In the genomic region with DNA sequence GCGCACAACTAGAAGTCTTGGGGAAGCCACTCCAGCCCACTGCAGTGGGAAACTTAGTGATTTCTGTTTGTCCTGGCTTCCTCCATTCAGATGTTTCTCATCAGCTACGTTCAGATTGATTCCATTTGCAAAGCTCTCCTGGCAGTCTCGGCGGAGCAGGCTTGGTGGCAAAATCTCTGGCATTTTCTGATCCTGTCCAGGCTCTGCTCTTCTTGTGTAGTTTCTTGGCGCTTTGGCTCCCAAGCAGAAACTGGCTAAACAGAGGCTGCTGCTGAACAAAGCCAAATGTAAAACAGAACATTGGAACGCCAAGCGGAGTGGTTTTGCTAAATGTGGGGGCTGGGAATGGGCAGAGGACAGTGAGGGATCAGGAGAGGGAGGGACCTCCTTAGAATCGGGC, we compare ENCODE assay signal across 1 cellular context.
TF ChIP-seq lines count a peak whose summit lies in the region.

No MANE protein-coding gene starts in this region.

TF ChIP-seq in GM23338, 12 proteins besides CTCF, POLR2A, EP300 and RAD21:
- TF ChIP-seq, protein P1, sequence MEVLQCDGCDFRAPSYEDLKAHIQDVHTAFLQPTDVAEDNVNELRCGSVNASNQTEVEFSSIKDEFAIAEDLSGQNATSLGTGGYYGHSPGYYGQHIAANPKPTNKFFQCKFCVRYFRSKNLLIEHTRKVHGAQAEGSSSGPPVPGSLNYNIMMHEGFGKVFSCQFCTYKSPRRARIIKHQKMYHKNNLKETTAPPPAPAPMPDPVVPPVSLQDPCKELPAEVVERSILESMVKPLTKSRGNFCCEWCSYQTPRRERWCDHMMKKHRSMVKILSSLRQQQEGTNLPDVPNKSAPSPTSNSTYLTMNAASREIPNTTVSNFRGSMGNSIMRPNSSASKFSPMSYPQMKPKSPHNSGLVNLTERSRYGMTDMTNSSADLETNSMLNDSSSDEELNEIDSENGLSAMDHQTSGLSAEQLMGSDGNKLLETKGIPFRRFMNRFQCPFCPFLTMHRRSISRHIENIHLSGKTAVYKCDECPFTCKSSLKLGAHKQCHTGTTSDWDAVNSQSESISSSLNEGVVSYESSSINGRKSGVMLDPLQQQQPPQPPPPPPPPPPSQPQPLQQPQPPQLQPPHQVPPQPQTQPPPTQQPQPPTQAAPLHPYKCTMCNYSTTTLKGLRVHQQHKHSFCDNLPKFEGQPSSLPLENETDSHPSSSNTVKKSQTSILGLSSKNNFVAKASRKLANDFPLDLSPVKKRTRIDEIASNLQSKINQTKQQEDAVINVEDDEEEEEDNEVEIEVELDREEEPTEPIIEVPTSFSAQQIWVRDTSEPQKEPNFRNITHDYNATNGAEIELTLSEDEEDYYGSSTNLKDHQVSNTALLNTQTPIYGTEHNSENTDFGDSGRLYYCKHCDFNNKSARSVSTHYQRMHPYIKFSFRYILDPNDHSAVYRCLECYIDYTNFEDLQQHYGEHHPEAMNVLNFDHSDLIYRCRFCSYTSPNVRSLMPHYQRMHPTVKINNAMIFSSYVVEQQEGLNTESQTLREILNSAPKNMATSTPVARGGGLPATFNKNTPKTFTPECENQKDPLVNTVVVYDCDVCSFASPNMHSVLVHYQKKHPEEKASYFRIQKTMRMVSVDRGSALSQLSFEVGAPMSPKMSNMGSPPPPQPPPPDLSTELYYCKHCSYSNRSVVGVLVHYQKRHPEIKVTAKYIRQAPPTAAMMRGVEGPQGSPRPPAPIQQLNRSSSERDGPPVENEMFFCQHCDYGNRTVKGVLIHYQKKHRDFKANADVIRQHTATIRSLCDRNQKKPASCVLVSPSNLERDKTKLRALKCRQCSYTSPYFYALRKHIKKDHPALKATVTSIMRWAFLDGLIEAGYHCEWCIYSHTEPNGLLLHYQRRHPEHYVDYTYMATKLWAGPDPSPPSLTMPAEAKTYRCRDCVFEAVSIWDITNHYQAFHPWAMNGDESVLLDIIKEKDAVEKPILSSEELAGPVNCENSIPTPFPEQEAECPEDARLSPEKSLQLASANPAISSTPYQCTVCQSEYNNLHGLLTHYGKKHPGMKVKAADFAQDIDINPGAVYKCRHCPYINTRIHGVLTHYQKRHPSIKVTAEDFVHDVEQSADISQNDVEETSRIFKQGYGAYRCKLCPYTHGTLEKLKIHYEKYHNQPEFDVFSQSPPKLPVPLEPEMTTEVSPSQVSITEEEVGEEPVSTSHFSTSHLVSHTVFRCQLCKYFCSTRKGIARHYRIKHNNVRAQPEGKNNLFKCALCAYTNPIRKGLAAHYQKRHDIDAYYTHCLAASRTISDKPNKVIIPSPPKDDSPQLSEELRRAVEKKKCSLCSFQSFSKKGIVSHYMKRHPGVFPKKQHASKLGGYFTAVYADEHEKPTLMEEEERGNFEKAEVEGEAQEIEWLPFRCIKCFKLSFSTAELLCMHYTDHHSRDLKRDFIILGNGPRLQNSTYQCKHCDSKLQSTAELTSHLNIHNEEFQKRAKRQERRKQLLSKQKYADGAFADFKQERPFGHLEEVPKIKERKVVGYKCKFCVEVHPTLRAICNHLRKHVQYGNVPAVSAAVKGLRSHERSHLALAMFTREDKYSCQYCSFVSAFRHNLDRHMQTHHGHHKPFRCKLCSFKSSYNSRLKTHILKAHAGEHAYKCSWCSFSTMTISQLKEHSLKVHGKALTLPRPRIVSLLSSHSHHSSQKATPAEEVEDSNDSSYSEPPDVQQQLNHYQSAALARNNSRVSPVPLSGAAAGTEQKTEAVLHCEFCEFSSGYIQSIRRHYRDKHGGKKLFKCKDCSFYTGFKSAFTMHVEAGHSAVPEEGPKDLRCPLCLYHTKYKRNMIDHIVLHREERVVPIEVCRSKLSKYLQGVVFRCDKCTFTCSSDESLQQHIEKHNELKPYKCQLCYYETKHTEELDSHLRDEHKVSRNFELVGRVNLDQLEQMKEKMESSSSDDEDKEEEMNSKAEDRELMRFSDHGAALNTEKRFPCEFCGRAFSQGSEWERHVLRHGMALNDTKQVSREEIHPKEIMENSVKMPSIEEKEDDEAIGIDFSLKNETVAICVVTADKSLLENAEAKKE (CRISPR knock-in tag; IDR thresholded peaks at IDR 0.05) = no peak
- TF ChIP-seq STAT1 (IDR thresholded peaks at IDR 0.05; ENCODE audit: unreplicated experiment) (no peak), JUNB (IDR thresholded peaks at IDR 0.05; ENCODE audit: unreplicated experiment) (no peak), ZNF331 (CRISPR knock-in tag; IDR thresholded peaks at IDR 0.05; ENCODE audit: low read depth) (no peak)
